Comparison of ENCODE assay signal across 13 cellular contexts in genomic region chr11:112082729-112083128, GRCh38. TPM values are rescaled to one million over a fixed set of nuclear protein-coding genes. Genes with fewer than 3 reads are reported as not detected.
DNase-seq lines count a peak whose midpoint lies in the region; ATAC-seq and TF ChIP-seq lines count a peak whose summit lies in the region.
"Had no signal": no experiment of that assay in that cellular context is flagged by ENCODE, and none has a peak within 500 bp of the region (broad histone marks: within the 10 kb centered on the region; RNA-seq: fewer than 3 reads in every experiment).

No MANE protein-coding gene starts in this region.

- H3K4me1 Mint-ChIP-seq in stimulated activated naive CD8-positive, alpha-beta T cell treated with anti-CD3 and anti-CD28 coated beads, Interleukin-15, Interleukin-2, amounts not matched to agents 100 ng/mL and 50 ng/mL, for 24 hours (ENCODE audit: low read depth) = peaks cover 56% of the 10 kb centered on the region

- intact Hi-C loops in heart right ventricle (cut with DNase I) = loop anchor here in 4 of 10 donors (10.0 kb wide), 3 partner anchors 148 to 208 kb away; partner anchors contain the start of genes ALG9 (in 2 of the 4), CFAP68 (in 2 of the 4), DIXDC1 (in 2 of the 4) and FDXACB1 (in 2 of the 4)
- intact Hi-C loops in body of pancreas (cut with DNase I) = no loop called here

- H3K9me3 ChIP-seq in heart right ventricle (no peaks in the 10 kb centered on the region), right atrium auricular region (no peaks in the 10 kb centered on the region), body of pancreas (no peaks in the 10 kb centered on the region)
- H3K9me3 ChIP-seq: Peyer's patch had no signal

- TF ChIP-seq CTCF in heart right ventricle (IDR thresholded peaks at IDR 0.05) = no peak
- TF ChIP-seq CTCF in right atrium auricular region (IDR thresholded peaks at IDR 0.05) = no peak
- TF ChIP-seq CTCF in epithelial cell of esophagus (IDR thresholded peaks at IDR 0.05; ENCODE audit: insufficient read depth, low read depth, low read length, missing control alignments) = no peak
- TF ChIP-seq CTCF in body of pancreas (IDR thresholded peaks at IDR 0.05) = no peak

- H3K36me3 Mint-ChIP-seq in stimulated activated naive CD8-positive, alpha-beta T cell treated with anti-CD3 and anti-CD28 coated beads, Interleukin-15, Interleukin-2, amounts not matched to agents 100 ng/mL and 50 ng/mL, for 24 hours (ENCODE audit: low read depth) = peaks cover 83% of the 10 kb centered on the region

- H3K4me3 ChIP-seq in heart right ventricle (no peak overlapping the region), right atrium auricular region (no peak overlapping the region), epithelial cell of esophagus (ENCODE audit: low read length) (no peak overlapping the region), body of pancreas (no peak overlapping the region)
- H3K4me3 ChIP-seq: Peyer's patch had no signal

- in situ Hi-C loops in SK-MEL-5 (cut with HindIII; ENCODE audit: low pct_unique_long_range_greater_than_20kb, low sequenced_read_pairs) = no loop called here

- H3K9me3 Mint-ChIP-seq in stimulated activated naive CD8-positive, alpha-beta T cell treated with anti-CD3 and anti-CD28 coated beads, Interleukin-15, Interleukin-2, amounts not matched to agents 100 ng/mL and 50 ng/mL, for 24 hours = no peaks in the 10 kb centered on the region
- H3K9me3 Mint-ChIP-seq: naive B cell had no signal

- H3K27ac Mint-ChIP-seq in stimulated activated naive CD8-positive, alpha-beta T cell treated with anti-CD3 and anti-CD28 coated beads, Interleukin-15, Interleukin-2, amounts not matched to agents 100 ng/mL and 50 ng/mL, for 24 hours = peak overlapping the region; percentile 61

- H3K36me3 ChIP-seq in heart right ventricle (peaks cover 0 to 77% (median 63%) of the 10 kb centered on the region in 9 donors), right atrium auricular region (peaks cover 76% of the 10 kb centered on the region), body of pancreas (replicated peaks in 1 of 2; ENCODE audit: insufficient read depth in 1 of 2, low read depth in 2 of 2) (peaks cover 0 to 25% of the 10 kb centered on the region in 2 donors)

- ATAC-seq in heart right ventricle (peak in 4 of 8 donors; percentile 29 to 41 (median 31)), body of pancreas (no peak), GM18498 (IDR thresholded peaks at IDR 0.05; ENCODE audit: unreplicated experiment) (no peak), GM18858 (IDR thresholded peaks at IDR 0.05; ENCODE audit: unreplicated experiment) (no peak)
- ATAC-seq: foreskin keratinocyte had no signal

- H3K27ac ChIP-seq in heart right ventricle (peak overlapping the region in 8 of 10 donors; percentile 2 to 72 (median 61)), right atrium auricular region (no peak overlapping the region), body of pancreas (no peak overlapping the region)
- H3K27ac ChIP-seq: foreskin keratinocyte, Peyer's patch had no signal

- H3K27me3 Mint-ChIP-seq in stimulated activated naive CD8-positive, alpha-beta T cell treated with anti-CD3 and anti-CD28 coated beads, Interleukin-15, Interleukin-2, amounts not matched to agents 100 ng/mL and 50 ng/mL, for 24 hours = no peaks in the 10 kb centered on the region
- H3K27me3 Mint-ChIP-seq: CD4-positive, CD25-positive, alpha-beta regulatory T cell; naive B cell had no signal

- H3K27me3 ChIP-seq in heart right ventricle (no peaks in the 10 kb centered on the region), right atrium auricular region (no peaks in the 10 kb centered on the region), body of pancreas (no peaks in the 10 kb centered on the region)
- H3K27me3 ChIP-seq: foreskin keratinocyte, Peyer's patch had no signal

- peaks cover 0 to 40% (median 16%) of the 10 kb centered on the region in 9 donors for H3K4me1 ChIP-seq in heart right ventricle
- H3K4me1 ChIP-seq in right atrium auricular region = peaks cover 0 to 14% of the 10 kb centered on the region in 2 donors
- H3K4me1 ChIP-seq in body of pancreas = peaks cover 15% of the 10 kb centered on the region
- H3K4me1 ChIP-seq: foreskin keratinocyte had no signal

- H3K4me3 Mint-ChIP-seq in stimulated activated naive CD8-positive, alpha-beta T cell treated with anti-CD3 and anti-CD28 coated beads, Interleukin-15, Interleukin-2, amounts not matched to agents 100 ng/mL and 50 ng/mL, for 24 hours = peak overlapping the region; percentile 8

- TF ChIP-seq POLR2A in body of pancreas (IDR thresholded peaks at IDR 0.05) = no peak

- 63 to 69% methylated on average over 4 of the region's 4 CpGs for WGBS in heart right ventricle, 2 donors
- 67 to 70% methylated on average over 4 of the region's 4 CpGs for WGBS in body of pancreas, 2 donors

- peak in 1 of 2 donors; percentile 9 for DNase-seq in heart right ventricle
- no peak for DNase-seq in right atrium auricular region (ENCODE audit: low spot score)
- peak; percentile 78 for DNase-seq in SK-MEL-5 (ENCODE audit: low read depth, low spot score)
- peak; percentile 45 for DNase-seq in epithelial cell of esophagus (ENCODE audit: low read depth)
- DNase-seq in body of pancreas = no peak
- DNase-seq: CD4-positive, CD25-positive, alpha-beta regulatory T cell; Kasumi-1; naive B cell; Peyer's patch had no signal

RNA-seq across cellular contexts. Expression of gene TIMM8B, which starts 3.8 kb away (rescaled TPM):
- total RNA-seq in heart right ventricle = 100 to 1,000 TPM; 142 to 194 (median 168) TPM
- polyA plus RNA-seq in heart right ventricle = 100 to 1,000 TPM; 147 to 193 TPM
- total RNA-seq in right atrium auricular region = 10 to 100 TPM; 54.3 to 61.4 TPM
- total RNA-seq in SK-MEL-5 (2014; rRNA removed; shearing (Covaris generic)) = 73.0 and 82.7 TPM in 2 replicates
- polyA plus RNA-seq in SK-MEL-5 (2015; cell fraction: cytosol; rRNA removed) = 41.4 and 51.7 TPM in 2 replicates
- 12.7 and 14.1 TPM in 2 replicates for polyA plus RNA-seq in SK-MEL-5 (2015; cell fraction: nucleus; rRNA removed)
- 1 to 10 TPM; 7.5 to 9.6 TPM for total RNA-seq in body of pancreas

RNA-seq across cellular contexts. Expression of gene SDHD, which starts 3.9 kb away (rescaled TPM):
- total RNA-seq in heart right ventricle (100 to 1,000 TPM; 205 to 330 (median 279) TPM), right atrium auricular region (100 to 1,000 TPM; 113 to 166 TPM), body of pancreas (10 to 100 TPM; 27.4 to 68.5 TPM)
- polyA plus RNA-seq in heart right ventricle = 100 to 1,000 TPM; 121 to 187 TPM
- 169 and 200 TPM in 2 replicates for total RNA-seq in SK-MEL-5 (2014; rRNA removed; shearing (Covaris generic))
- 82.2 and 88.9 TPM in 2 replicates for polyA plus RNA-seq in SK-MEL-5 (2015; cell fraction: cytosol; rRNA removed)
- 36.4 and 43.0 TPM in 2 replicates for polyA plus RNA-seq in SK-MEL-5 (2015; cell fraction: nucleus; rRNA removed)

RNA-seq across cellular contexts. Expression of gene NKAPD1, which starts 8.6 kb away (rescaled TPM):
- total RNA-seq in heart right ventricle (10 to 100 TPM in 1 of 10 donors, 1 to 10 TPM in 9; 5.8 to 10.5 (median 8.0) TPM), right atrium auricular region (1 to 10 TPM; 4.4 to 7.0 TPM), body of pancreas (10 to 100 TPM in 1 of 2 donors, 1 to 10 TPM in 1; 8.3 to 10.5 TPM)
- 1 to 10 TPM; 5.2 to 7.3 TPM for polyA plus RNA-seq in heart right ventricle
- 21.6 and 24.1 TPM in 2 replicates for total RNA-seq in SK-MEL-5 (2014; rRNA removed; shearing (Covaris generic))
- polyA plus RNA-seq in SK-MEL-5 (2015; cell fraction: cytosol; rRNA removed) = 11.4 and 14.6 TPM in 2 replicates
- 11.2 and 17.4 TPM in 2 replicates for polyA plus RNA-seq in SK-MEL-5 (2015; cell fraction: nucleus; rRNA removed)

RNA-seq across cellular contexts. Expression of gene PIH1D2, which starts 8.9 kb away (rescaled TPM):
- 1 to 10 TPM; 1.2 to 3.5 (median 1.9) TPM for total RNA-seq in heart right ventricle
- 1 to 10 TPM; 1.0 to 2.2 TPM for polyA plus RNA-seq in heart right ventricle
- total RNA-seq in right atrium auricular region = 1 to 10 TPM; 1.2 to 1.7 TPM
- 1.1 TPM in 2 replicates for total RNA-seq in SK-MEL-5 (2014; rRNA removed; shearing (Covaris generic))
- 0.69 and 0.87 TPM in 2 replicates for polyA plus RNA-seq in SK-MEL-5 (2015; cell fraction: cytosol; rRNA removed)
- polyA plus RNA-seq in SK-MEL-5 (2015; cell fraction: nucleus; rRNA removed) = 1.3 TPM in 2 replicates
- total RNA-seq in body of pancreas = 1 to 10 TPM in 1 of 2 donors, not detected in 1; 1.3 TPM
- polyA plus RNA-seq: CD4-positive, CD25-positive, alpha-beta regulatory T cell had no signal

RNA-seq across cellular contexts. Expression of gene DLAT, which starts 57.5 kb away (rescaled TPM):
- total RNA-seq in heart right ventricle (100 to 1,000 TPM; 128 to 191 (median 171) TPM), right atrium auricular region (10 to 100 TPM; 58.5 to 98.1 TPM), body of pancreas (10 to 100 TPM; 10.4 to 10.5 TPM)
- polyA plus RNA-seq in heart right ventricle = 10 to 100 TPM; 27.4 to 46.4 TPM
- total RNA-seq in SK-MEL-5 (2014; rRNA removed; shearing (Covaris generic)) = 50.2 and 51.1 TPM in 2 replicates
- 32.0 and 38.7 TPM in 2 replicates for polyA plus RNA-seq in SK-MEL-5 (2015; cell fraction: cytosol; rRNA removed)
- 15.5 and 16.0 TPM in 2 replicates for polyA plus RNA-seq in SK-MEL-5 (2015; cell fraction: nucleus; rRNA removed)

Comparison
In these comparisons a context has a peak if more than half of its experiments do, and no peak if none do; other contexts are left out.
1. H3K27ac ChIP-seq: peak in heart right ventricle (8 of 10); none in right atrium auricular region (0 of 2) and body of pancreas (0 of 4).
2. DNase-seq: peak in SK-MEL-5 (single experiment) and epithelial cell of esophagus (single experiment); none in right atrium auricular region (single experiment) and body of pancreas (0 of 4).